Comparison of ENCODE assay signal across 20 cellular contexts in the genomic region with DNA sequence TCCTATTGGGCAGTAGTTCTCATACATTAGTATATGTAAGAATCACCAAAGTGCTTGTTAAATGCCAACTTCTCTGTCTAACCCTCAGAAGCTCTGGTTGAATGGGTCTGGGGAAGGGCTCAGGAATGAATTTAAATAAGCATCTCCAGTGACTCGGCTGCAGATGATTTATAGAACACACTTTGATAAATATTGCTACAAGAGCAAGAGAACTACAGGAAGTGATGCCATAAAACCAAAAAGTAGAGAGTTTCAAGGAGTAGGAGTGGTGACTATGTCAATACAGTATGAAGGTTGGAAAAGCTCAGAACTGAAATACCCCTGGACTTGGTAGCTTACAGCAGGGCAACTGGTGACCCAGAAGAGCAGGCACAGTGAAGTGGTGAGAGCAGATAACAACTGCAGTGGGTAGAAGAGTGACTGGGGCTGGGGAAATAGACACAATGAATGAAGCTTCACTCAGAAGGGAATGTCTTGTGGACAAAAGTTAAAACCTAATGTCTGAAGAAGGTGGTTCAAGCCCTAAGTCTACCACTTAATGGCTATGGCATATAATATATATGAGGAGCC. TPM values are rescaled to one million over a fixed set of nuclear protein-coding genes. Genes with fewer than 3 reads are reported as not detected.
A peak's percentile ranks its signal among the peaks of the same experiment; 100 is the strongest.
DNase-seq lines count a peak whose midpoint lies in the region; ATAC-seq and TF ChIP-seq lines count a peak whose summit lies in the region.
"Had no signal": no experiment of that assay in that cellular context is flagged by ENCODE, and none has a peak within 500 bp of the region (broad histone marks: within the 10 kb centered on the region; RNA-seq: fewer than 3 reads in every experiment).

No MANE protein-coding gene starts in this region.

- no peaks in the 10 kb centered on the region for H3K4me1 Mint-ChIP-seq in stimulated activated naive CD8-positive, alpha-beta T cell treated with anti-CD3 and anti-CD28 coated beads, Interleukin-15, amount 100 ng/mL, for 72 hours

- H3K27ac Mint-ChIP-seq in stimulated activated naive CD8-positive, alpha-beta T cell treated with anti-CD3 and anti-CD28 coated beads, Interleukin-15, amount 100 ng/mL, for 72 hours = no peak overlapping the region
- H3K27ac Mint-ChIP-seq: CD4-positive, alpha-beta T cell had no signal

- no peak overlapping the region for H3K4me3 ChIP-seq in transverse colon
- H3K4me3 ChIP-seq: GM12878, GM23248, SK-N-MC had no signal

- no peak for TF ChIP-seq CTCF in transverse colon (IDR thresholded peaks at IDR 0.05)

- peak; percentile 33 for ATAC-seq in stimulated activated naive CD8-positive, alpha-beta T cell treated with anti-CD3 and anti-CD28 coated beads, Interleukin-15, amount 100 ng/mL, for 72 hours
- no peak for ATAC-seq in stimulated activated naive CD8-positive, alpha-beta T cell treated with anti-CD3 and anti-CD28 coated beads, Interleukin-15, Interleukin-2, amounts not matched to agents 100 U/mL and 50 U/mL, for 24 hours
- ATAC-seq in HG03196 (IDR thresholded peaks at IDR 0.05; ENCODE audit: unreplicated experiment) = no peak
- ATAC-seq: GM12878, HCT116 had no signal

- no peaks in the 10 kb centered on the region for H3K9me3 ChIP-seq in transverse colon
- H3K9me3 ChIP-seq: BE2C had no signal

- peaks cover 8% of the 10 kb centered on the region for H3K27me3 Mint-ChIP-seq in stimulated activated naive CD8-positive, alpha-beta T cell treated with anti-CD3 and anti-CD28 coated beads, Interleukin-15, amount 100 ng/mL, for 72 hours
- H3K27me3 Mint-ChIP-seq: CD4-positive, alpha-beta T cell had no signal

- H3K27me3 ChIP-seq in transverse colon = no peaks in the 10 kb centered on the region
- H3K27me3 ChIP-seq: BE2C had no signal

- H3K9me3 Mint-ChIP-seq in stimulated activated naive CD8-positive, alpha-beta T cell treated with anti-CD3 and anti-CD28 coated beads, Interleukin-15, amount 100 ng/mL, for 72 hours = no peaks in the 10 kb centered on the region

- H3K4me3 Mint-ChIP-seq in stimulated activated naive CD8-positive, alpha-beta T cell treated with anti-CD3 and anti-CD28 coated beads, Interleukin-15, amount 100 ng/mL, for 72 hours = no peak overlapping the region
- H3K4me3 Mint-ChIP-seq: CD4-positive, alpha-beta T cell had no signal

- 50 to 52% methylated on average over 1 of the region's 1 CpG for WGBS in transverse colon (ENCODE audit: low coverage in 1 of 2), 2 donors

- H3K36me3 ChIP-seq in transverse colon = no peaks in the 10 kb centered on the region
- H3K36me3 ChIP-seq: BE2C had no signal

- no peak for TF ChIP-seq EP300 in transverse colon (IDR thresholded peaks at IDR 0.05; ENCODE audit: low read depth)

- H3K4me1 ChIP-seq in transverse colon = no peaks in the 10 kb centered on the region

- TF ChIP-seq POLR2A in transverse colon (IDR thresholded peaks at IDR 0.05) = no peak

- intact Hi-C loops in transverse colon (cut with DNase I; ENCODE audit: low total_unique reads) = no loop called here

- no peak overlapping the region for H3K27ac ChIP-seq in transverse colon
- H3K27ac ChIP-seq: GM23248, HL-60, SK-N-MC had no signal

- no peak for DNase-seq in stimulated activated naive CD8-positive, alpha-beta T cell treated with anti-CD3 and anti-CD28 coated beads, Interleukin-15, amount 100 ng/mL, for 72 hours
- DNase-seq in stimulated activated naive CD8-positive, alpha-beta T cell treated with anti-CD3 and anti-CD28 coated beads, Interleukin-15, Interleukin-2, amounts not matched to agents 100 U/mL and 50 U/mL, for 24 hours = no peak
- DNase-seq in LHCN-M2 (ENCODE audit: low read depth) = peak; percentile 2
- DNase-seq in fibroblast of peridontal ligament (ENCODE audit: extremely low read depth) = peak; percentile 24
- DNase-seq in transverse colon = no peak
- DNase-seq in ureter (ENCODE audit: low spot score) = no peak
- DNase-seq: Calu3; CD4-positive, alpha-beta T cell; GDM1; KBM-7; NCI-H1092 treated with DMSO at 0.1 percent for 48 hours; NCI-H1694; NCI-H524 had no signal

- in situ Hi-C loops in transverse colon (cut with MboI; ENCODE audit: low pct_ligation_motif_present in 1 of 4, low pct_unique_long_range_greater_than_20kb in 1 of 4, low sequenced_read_pairs in 3 of 4) = no loop called here

RNA-seq across cellular contexts. Expression of a gene that starts 8.0 kb away (rescaled TPM):
- total RNA-seq in LHCN-M2 (2014; rRNA removed) (6.7 and 7.5 TPM in 2 replicates), transverse colon (10 to 100 TPM; 26.9 to 78.0 (median 39.6) TPM), ureter (102 TPM)
- 2.0 TPM for polyA plus RNA-seq in LHCN-M2 (2012)

Comparison
In these comparisons a context has a peak if more than half of its experiments do, and no peak if none do; other contexts are left out.
1. DNase-seq: peak in LHCN-M2 (single experiment) and fibroblast of peridontal ligament (single experiment); none in stimulated activated naive CD8-positive, alpha-beta T cell treated with anti-CD3 and anti-CD28 coated beads, Interleukin-15, amount 100 ng/mL, for 72 hours (0 of 2), stimulated activated naive CD8-positive, alpha-beta T cell treated with anti-CD3 and anti-CD28 coated beads, Interleukin-15, Interleukin-2, amounts not matched to agents 100 U/mL and 50 U/mL, for 24 hours (single experiment), transverse colon (single experiment) and ureter (single experiment).